Comparison of ENCODE assay signal across 8 cellular contexts in genomic region chr3:169863458-169863899, GRCh38. TPM values are rescaled to one million over a fixed set of nuclear protein-coding genes. Genes with fewer than 3 reads are reported as not detected.
DNase-seq lines count a peak whose midpoint lies in the region; ATAC-seq lines count a peak whose summit lies in the region.

No MANE protein-coding gene starts in this region.

- peak; percentile 70 for ATAC-seq in GM18909 (IDR thresholded peaks at IDR 0.05; ENCODE audit: poor library complexity, unreplicated experiment)
- peak; percentile 88 for ATAC-seq in esophagus mucosa
- peak; percentile 56 to 65 for ATAC-seq in natural killer cell treated with Interleukin-12 subunit alpha and Interleukin-12 subunit beta and Interleukin-15 and Interleukin-18, amount 100 ng/mL, for 72 hours
- peak; percentile 60 for ATAC-seq in stimulated activated naive CD8-positive, alpha-beta T cell treated with anti-CD3 and anti-CD28 coated beads, Interleukin-15, Interleukin-2, amounts not matched to agents 100 U/mL and 50 U/mL, for 24 hours

- no peaks in the 10 kb centered on the region for H3K36me3 ChIP-seq in NT2/D1 (ENCODE audit: insufficient read depth, insufficient read length, low read length)

- no peak overlapping the region for H3K4me3 ChIP-seq in NT2/D1 (ENCODE audit: insufficient read length, low read depth)

- no peaks in the 10 kb centered on the region for H3K4me1 ChIP-seq in NT2/D1 (ENCODE audit: insufficient read depth, insufficient read length)

- peaks cover 13 to 37% of the 10 kb centered on the region in 2 donors for H3K27me3 Mint-ChIP-seq in natural killer cell treated with Interleukin-12 subunit alpha and Interleukin-12 subunit beta and Interleukin-15 and Interleukin-18, amount 100 ng/mL, for 72 hours

- no peaks in the 10 kb centered on the region for H3K27me3 ChIP-seq in NT2/D1 (ENCODE audit: insufficient read depth, insufficient read length)

- H3K9me3 ChIP-seq in NT2/D1 (ENCODE audit: insufficient read depth, low read length) = no peaks in the 10 kb centered on the region

- peak; percentile 71 for DNase-seq in AG20443 (ENCODE audit: low spot score)
- peak; percentile 35 for DNase-seq in HS-27A (ENCODE audit: low read depth)
- DNase-seq in NT2/D1 (ENCODE audit: low read depth, low spot score) = peak; percentile 77
- peak; percentile 49 for DNase-seq in activated T-cell treated with anti-CD3 and anti-CD28 coated beads for 24 hours (ENCODE audit: low read depth)
- peak; percentile 65 for DNase-seq in natural killer cell treated with Interleukin-12 subunit alpha and Interleukin-12 subunit beta and Interleukin-15 and Interleukin-18, amount 100 ng/mL, for 72 hours (ENCODE audit: low spot score)
- DNase-seq in stimulated activated naive CD8-positive, alpha-beta T cell treated with anti-CD3 and anti-CD28 coated beads, Interleukin-15, Interleukin-2, amounts not matched to agents 100 U/mL and 50 U/mL, for 24 hours = peak; percentile 65

- no peaks in the 10 kb centered on the region for H3K9me3 Mint-ChIP-seq in natural killer cell treated with Interleukin-12 subunit alpha and Interleukin-12 subunit beta and Interleukin-15 and Interleukin-18, amount 100 ng/mL, for 72 hours

- H3K36me3 Mint-ChIP-seq in natural killer cell treated with Interleukin-12 subunit alpha and Interleukin-12 subunit beta and Interleukin-15 and Interleukin-18, amount 100 ng/mL, for 72 hours = no peaks in the 10 kb centered on the region

- H3K27ac Mint-ChIP-seq in natural killer cell treated with Interleukin-12 subunit alpha and Interleukin-12 subunit beta and Interleukin-15 and Interleukin-18, amount 100 ng/mL, for 72 hours = no peak overlapping the region

- H3K4me1 Mint-ChIP-seq in natural killer cell treated with Interleukin-12 subunit alpha and Interleukin-12 subunit beta and Interleukin-15 and Interleukin-18, amount 100 ng/mL, for 72 hours (ENCODE audit: low read depth in 2 of 2) = peaks cover 5 to 6% of the 10 kb centered on the region in 2 donors

- H3K9ac ChIP-seq in NT2/D1 (ENCODE audit: insufficient read length, low read depth) = no peak overlapping the region

- H3K4me3 Mint-ChIP-seq in natural killer cell treated with Interleukin-12 subunit alpha and Interleukin-12 subunit beta and Interleukin-15 and Interleukin-18, amount 100 ng/mL, for 72 hours = no peak overlapping the region

RNA-seq across cellular contexts. Expression of gene LRRC31, which starts 6.3 kb away (rescaled TPM):
- not detected for total RNA-seq in esophagus mucosa
- total RNA-seq in natural killer cell treated with Interleukin-12 subunit alpha and Interleukin-12 subunit beta and Interleukin-15 and Interleukin-18, amount 100 ng/mL, for 72 hours = not detected

RNA-seq across cellular contexts. Expression of gene SAMD7, which starts 47.9 kb away (rescaled TPM):
- not detected for total RNA-seq in esophagus mucosa
- total RNA-seq in natural killer cell treated with Interleukin-12 subunit alpha and Interleukin-12 subunit beta and Interleukin-15 and Interleukin-18, amount 100 ng/mL, for 72 hours = not detected

RNA-seq across cellular contexts. Expression of gene LRRC34, which starts 50.8 kb away (rescaled TPM):
- 0.24 TPM for total RNA-seq in esophagus mucosa
- total RNA-seq in natural killer cell treated with Interleukin-12 subunit alpha and Interleukin-12 subunit beta and Interleukin-15 and Interleukin-18, amount 100 ng/mL, for 72 hours = under 1 TPM; 0.38 to 0.50 TPM

RNA-seq across cellular contexts. Expression of gene LRRIQ4, which starts 50.8 kb away (rescaled TPM):
- not detected for total RNA-seq in esophagus mucosa
- not detected for total RNA-seq in natural killer cell treated with Interleukin-12 subunit alpha and Interleukin-12 subunit beta and Interleukin-15 and Interleukin-18, amount 100 ng/mL, for 72 hours
